9 cellular contexts compared by ENCODE assay signal in genomic region chr3:8657804-8658311, GRCh38. TPM values are rescaled to one million over a fixed set of nuclear protein-coding genes. Genes with fewer than 3 reads are reported as not detected.
DNase-seq lines count a peak whose midpoint lies in the region; ATAC-seq and TF ChIP-seq lines count a peak whose summit lies in the region.
"Had no signal": no experiment of that assay in that cellular context is flagged by ENCODE, and none has a peak within 500 bp of the region (broad histone marks: within the 10 kb centered on the region; RNA-seq: fewer than 3 reads in every experiment).

No MANE protein-coding gene starts in this region.

- TF ChIP-seq POLR2A in esophagus squamous epithelium (IDR thresholded peaks at IDR 0.05) (no peak), esophagus muscularis mucosa (IDR thresholded peaks at IDR 0.05; ENCODE audit: low read depth) (no peak)

- H3K4me1 Mint-ChIP-seq in activated naive CD8-positive, alpha-beta T cell treated with anti-CD3 and anti-CD28 coated beads for 36 hours = no peaks in the 10 kb centered on the region

- H3K27me3 ChIP-seq in esophagus squamous epithelium = peaks cover 0 to 5% (median 0%) of the 10 kb centered on the region in 4 donors
- no peaks in the 10 kb centered on the region for H3K27me3 ChIP-seq in tibial artery
- no peaks in the 10 kb centered on the region for H3K27me3 ChIP-seq in esophagus muscularis mucosa

- H3K9me3 ChIP-seq in esophagus squamous epithelium (no peaks in the 10 kb centered on the region), tibial artery (no peaks in the 10 kb centered on the region), esophagus muscularis mucosa (no peaks in the 10 kb centered on the region)

- intact Hi-C loops in esophagus squamous epithelium (cut with DNase I) = no loop called here
- intact Hi-C loops in tibial artery (cut with DNase I; ENCODE audit: low total_unique reads) = no loop called here
- intact Hi-C loops in esophagus muscularis mucosa (cut with DNase I) = no loop called here

- peak; percentile 19 for ATAC-seq in GM19468 (IDR thresholded peaks at IDR 0.05; ENCODE audit: extremely low read depth, unreplicated experiment)
- peak; percentile 32 for ATAC-seq in HG03342 (IDR thresholded peaks at IDR 0.05; ENCODE audit: unreplicated experiment)
- no peak for ATAC-seq in activated CD4-positive, CD25-positive, alpha-beta regulatory T cell treated with anti-CD3 and anti-CD28 coated beads, Interleukin-2, amount 50 U/mL, for 24 hours

- no peak for TF ChIP-seq EP300 in esophagus muscularis mucosa (IDR thresholded peaks at IDR 0.05)

- H3K4me3 ChIP-seq in esophagus squamous epithelium (no peak overlapping the region), tibial artery (no peak overlapping the region), esophagus muscularis mucosa (no peak overlapping the region)

- DNase-seq in esophagus squamous epithelium (lab: John Stamatoyannopoulos, UW) (no peak), tibial artery (peak in 1 of 2 donors; percentile 63), esophagus muscularis mucosa (ENCODE audit: extremely low spot score) (no peak)
- DNase-seq in activated naive CD8-positive, alpha-beta T cell treated with anti-CD3 and anti-CD28 coated beads for 36 hours = no peak
- DNase-seq: activated T-cell treated with anti-CD3 and anti-CD28 coated beads, Interleukin-2, amount 50 U/mL, for 48 hours; NCI-H446 treated with DMSO at 0.1 percent for 48 hours had no signal

- 59 to 64% methylated on average over 5 to 6 of the region's 8 CpGs for WGBS in esophagus squamous epithelium, 2 donors
- WGBS in esophagus muscularis mucosa = 80% methylated on average over 8 of the region's 8 CpGs

- H3K27me3 Mint-ChIP-seq in activated naive CD8-positive, alpha-beta T cell treated with anti-CD3 and anti-CD28 coated beads for 36 hours = peaks cover 10% of the 10 kb centered on the region

- no peaks in the 10 kb centered on the region for H3K36me3 Mint-ChIP-seq in activated naive CD8-positive, alpha-beta T cell treated with anti-CD3 and anti-CD28 coated beads for 36 hours

- no peak overlapping the region for H3K4me3 Mint-ChIP-seq in activated naive CD8-positive, alpha-beta T cell treated with anti-CD3 and anti-CD28 coated beads for 36 hours

- H3K36me3 ChIP-seq in esophagus squamous epithelium (no peaks in the 10 kb centered on the region), tibial artery (no peaks in the 10 kb centered on the region), esophagus muscularis mucosa (no peaks in the 10 kb centered on the region)

- H3K27ac ChIP-seq in esophagus squamous epithelium (peak overlapping the region in 3 of 4 donors; percentile 24 to 40 (median 31)), tibial artery (peak overlapping the region; percentile 61 to 64), esophagus muscularis mucosa (replicated peaks in 1 of 4) (peak overlapping the region in 2 of 4 donors; percentile 25 to 40)

- no peaks in the 10 kb centered on the region for H3K9me3 Mint-ChIP-seq in activated naive CD8-positive, alpha-beta T cell treated with anti-CD3 and anti-CD28 coated beads for 36 hours

- H3K27ac Mint-ChIP-seq in activated naive CD8-positive, alpha-beta T cell treated with anti-CD3 and anti-CD28 coated beads for 36 hours = no peak overlapping the region

- no peak for TF ChIP-seq CTCF in esophagus squamous epithelium (IDR thresholded peaks at IDR 0.05)
- no peak for TF ChIP-seq CTCF in tibial artery (IDR thresholded peaks at IDR 0.05)
- TF ChIP-seq CTCF in esophagus muscularis mucosa (IDR thresholded peaks at IDR 0.05) = no peak

- H3K4me1 ChIP-seq in esophagus squamous epithelium = peaks cover 0 to 26% (median 9%) of the 10 kb centered on the region in 3 donors
- H3K4me1 ChIP-seq in tibial artery = peaks cover 6 to 65% (median 41%) of the 10 kb centered on the region in 4 donors
- H3K4me1 ChIP-seq in esophagus muscularis mucosa = peaks cover 33 to 37% (median 35%) of the 10 kb centered on the region in 4 donors

RNA-seq across cellular contexts. Expression of gene SSUH2, which starts 13.3 kb away (rescaled TPM):
- under 1 TPM in 2 of 4 donors, not detected in 2; 0.13 to 0.19 TPM for total RNA-seq in esophagus squamous epithelium
- 1 to 10 TPM in 1 of 4 donors, under 1 TPM in 2, not detected in 1; 0.32 to 5.1 (median 0.66) TPM for total RNA-seq in esophagus muscularis mucosa
- under 1 TPM; 0.12 to 0.20 TPM for total RNA-seq in activated naive CD8-positive, alpha-beta T cell treated with anti-CD3 and anti-CD28 coated beads for 36 hours

Comparison
In these comparisons a context has a peak if more than half of its experiments do, and no peak if none do; other contexts are left out.
1. ATAC-seq: peak in GM19468 (single experiment) and HG03342 (single experiment); none in activated CD4-positive, CD25-positive, alpha-beta regulatory T cell treated with anti-CD3 and anti-CD28 coated beads, Interleukin-2, amount 50 U/mL, for 24 hours (0 of 2).